25 cellular contexts compared by ENCODE assay signal in genomic region chr1:81834268-81834667, GRCh38. TPM values are rescaled to one million over a fixed set of nuclear protein-coding genes. Genes with fewer than 3 reads are reported as not detected.
DNase-seq lines count a peak whose midpoint lies in the region; ATAC-seq and TF ChIP-seq lines count a peak whose summit lies in the region.
"Had no signal": no experiment of that assay in that cellular context is flagged by ENCODE, and none has a peak within 500 bp of the region (broad histone marks: within the 10 kb centered on the region; RNA-seq: fewer than 3 reads in every experiment).

No MANE protein-coding gene starts in this region.

- H3K4me2 ChIP-seq in smooth muscle cell: peak overlapping the region; percentile 73
- H3K4me2 ChIP-seq: PC-9 had no signal

- H3K4me1 ChIP-seq in smooth muscle cell (ENCODE audit: low read depth): peaks cover 35% of the 10 kb centered on the region

- H3K27ac ChIP-seq in smooth muscle cell (ENCODE audit: low read depth) (peak overlapping the region; percentile 49), coronary artery (no peak overlapping the region)
- H3K27ac ChIP-seq: PC-9, WERI-Rb-1 had no signal

- H3K4me3 Mint-ChIP-seq in HFFc6 (peak overlapping the region; percentile 12; the same call in 1 of the 2 replicates), chondrocyte (ENCODE audit: unreplicated experiment) (no peak overlapping the region)
- H3K4me3 Mint-ChIP-seq: naive thymus-derived CD8-positive, alpha-beta T cell; stimulated activated naive CD8-positive, alpha-beta T cell treated with anti-CD3 and anti-CD28 coated beads, Interleukin-15, Interleukin-2, amounts not matched to agents 100 ng/mL and 50 ng/mL, for 24 hours; T-helper 1 cell treated with Interleukin-12 subunit alpha and Interleukin-12 subunit beta and Interleukin-4 antibody, amounts not matched to agents 30 μg/mL and 1 μg/mL, for 36 hours had no signal

- H3K9me3 Mint-ChIP-seq in HFFc6: no peaks in the 10 kb centered on the region
- no peaks in the 10 kb centered on the region for H3K9me3 Mint-ChIP-seq in chondrocyte (ENCODE audit: low read depth)
- H3K9me3 Mint-ChIP-seq: stimulated activated naive CD8-positive, alpha-beta T cell treated with anti-CD3 and anti-CD28 coated beads, Interleukin-15, Interleukin-2, amounts not matched to agents 100 ng/mL and 50 ng/mL, for 24 hours; T-helper 1 cell treated with Interleukin-12 subunit alpha and Interleukin-12 subunit beta and Interleukin-4 antibody, amounts not matched to agents 30 μg/mL and 1 μg/mL, for 36 hours had no signal

- whole genome bisulfite sequencing in smooth muscle cell (ENCODE audit: low lambda C conversion rate): 44% methylated on average over 2 of the region's 2 CpGs

- H3K4me1 Mint-ChIP-seq in HFFc6 (ENCODE audit: low read depth): peaks cover 13% of the 10 kb centered on the region; the same call in 1 of the 2 replicates
- peaks cover 55% of the 10 kb centered on the region for H3K4me1 Mint-ChIP-seq in chondrocyte (ENCODE audit: low read depth)
- H3K4me1 Mint-ChIP-seq: naive thymus-derived CD8-positive, alpha-beta T cell had no signal

- no peaks in the 10 kb centered on the region for H3K9me3 ChIP-seq in smooth muscle cell (replicated peaks; ENCODE audit: low read depth)

- peaks cover 77% of the 10 kb centered on the region for H3K79me2 ChIP-seq in smooth muscle cell (ENCODE audit: low read depth)

- H3K27me3 ChIP-seq in smooth muscle cell (ENCODE audit: low read depth): no peaks in the 10 kb centered on the region

- peak overlapping the region; percentile 9 for H3K4me3 ChIP-seq in smooth muscle cell
- H3K4me3 ChIP-seq in coronary artery: no peak overlapping the region
- H3K4me3 ChIP-seq: K562, PC-9 had no signal

- no peak overlapping the region for H3K27ac Mint-ChIP-seq in HFFc6
- peak overlapping the region; percentile 75 for H3K27ac Mint-ChIP-seq in chondrocyte (ENCODE audit: unreplicated experiment)
- H3K27ac Mint-ChIP-seq: naive thymus-derived CD8-positive, alpha-beta T cell; stimulated activated naive CD8-positive, alpha-beta T cell treated with anti-CD3 and anti-CD28 coated beads, Interleukin-15, Interleukin-2, amounts not matched to agents 100 ng/mL and 50 ng/mL, for 24 hours; T-helper 1 cell treated with Interleukin-12 subunit alpha and Interleukin-12 subunit beta and Interleukin-4 antibody, amounts not matched to agents 30 μg/mL and 1 μg/mL, for 36 hours had no signal

- H4K20me1 ChIP-seq in smooth muscle cell (ENCODE audit: low read depth): peaks cover 76% of the 10 kb centered on the region

- H3K36me3 Mint-ChIP-seq in HFFc6 (ENCODE audit: low read depth): no peaks in the 10 kb centered on the region
- no peaks in the 10 kb centered on the region for H3K36me3 Mint-ChIP-seq in chondrocyte (ENCODE audit: low read depth)
- H3K36me3 Mint-ChIP-seq: naive thymus-derived CD8-positive, alpha-beta T cell had no signal

- H3K9ac ChIP-seq in smooth muscle cell (ENCODE audit: low read depth): no peak overlapping the region

- no peak overlapping the region for H2AFZ ChIP-seq in smooth muscle cell (ENCODE audit: low read depth)
- H2AFZ ChIP-seq: PC-9 had no signal

- DNase-seq in HFFc6 (peak; percentile 1), chondrocyte (ENCODE audit: low spot score) (no peak), iris pigment epithelial cell (ENCODE audit: low read depth) (peak; percentile 40), smooth muscle cell (lab: John Stamatoyannopoulos, UW; ENCODE audit: unreplicated experiment) (no peak), coronary artery (ENCODE audit: low spot score) (no peak)
- DNase-seq: activated CD4-positive, alpha-beta T cell treated with anti-CD3 and anti-CD28 coated beads, Interleukin-2, amount 50 U/mL, for 4 hours; activated CD8-positive, alpha-beta memory T cell treated with anti-CD3 and anti-CD28 coated beads, Interleukin-2, amount 50 U/mL, for 48 hours; activated gamma-delta T cell treated with Interleukin-2 at 50 U/mL for 16 hours; AML-193; anterior cingulate cortex; DMS79; kidney glomerular epithelial cell; naive thymus-derived CD8-positive, alpha-beta T cell; NCI-H774; PC-9; SIG-M5; small intestine; stimulated activated CD4-positive, alpha-beta T cell treated with anti-CD3 and anti-CD28 coated beads, Interleukin-2, amount 100 ng/mL, for 48 hours; trophoblast cell; WERI-Rb-1 had no signal

- no peaks in the 10 kb centered on the region for H3K36me3 ChIP-seq in smooth muscle cell (ENCODE audit: low read depth)

- H3K27me3 Mint-ChIP-seq in HFFc6 (ENCODE audit: insufficient read depth) (no peaks in the 10 kb centered on the region), chondrocyte (ENCODE audit: low read depth) (no peaks in the 10 kb centered on the region)
- H3K27me3 Mint-ChIP-seq: naive thymus-derived CD8-positive, alpha-beta T cell had no signal

- ATAC-seq in GM21360 (IDR thresholded peaks at IDR 0.05; ENCODE audit: unreplicated experiment): no peak
- ATAC-seq in HG03196 (IDR thresholded peaks at IDR 0.05; ENCODE audit: unreplicated experiment): no peak
- ATAC-seq: K562; naive thymus-derived CD8-positive, alpha-beta T cell had no signal

- peaks cover 7% of the 10 kb centered on the region for H3F3A ChIP-seq in smooth muscle cell (ENCODE audit: low read depth)

- TF ChIP-seq CTCF in HFFc6 (IDR thresholded peaks at IDR 0.05) (no peak), chondrocyte (IDR thresholded peaks at IDR 0.05) (no peak), smooth muscle cell (IDR thresholded peaks at IDR 0.05; ENCODE audit: borderline replicate concordance, insufficient read depth, poor library complexity, severe bottlenecking) (no peak), coronary artery (IDR thresholded peaks at IDR 0.05) (no peak)

RNA-seq across cellular contexts. Expression of gene ADGRL2, which starts 33.5 kb away (rescaled TPM):
- 10 to 100 TPM in 1 of 6 experiments, 1 to 10 TPM in 5; 2.1 to 11.1 (median 2.8) TPM for total RNA-seq in HFFc6 (2021; fragmentation: NEBNext Ultra II Directional; extraction: Animal tissue kit (Norgen Biotek cat#: 25700))
- total RNA-seq in chondrocyte (51.2 to 64.2 TPM (median 54.1 TPM) in 3 replicates), smooth muscle cell (105 and 119 TPM in 2 replicates)
- polyA plus RNA-seq in smooth muscle cell: 25.1 and 34.1 TPM in 2 replicates
- total RNA-seq: naive thymus-derived CD8-positive, alpha-beta T cell had no signal
- polyA plus RNA-seq: naive thymus-derived CD8-positive, alpha-beta T cell had no signal

Comparison
In these comparisons a context has a peak if more than half of its experiments do, and no peak if none do; other contexts are left out.
1. DNase-seq: peak in HFFc6 (single experiment) and iris pigment epithelial cell (single experiment); none in chondrocyte (single experiment), smooth muscle cell (single experiment) and coronary artery (single experiment).